In the genomic region with DNA sequence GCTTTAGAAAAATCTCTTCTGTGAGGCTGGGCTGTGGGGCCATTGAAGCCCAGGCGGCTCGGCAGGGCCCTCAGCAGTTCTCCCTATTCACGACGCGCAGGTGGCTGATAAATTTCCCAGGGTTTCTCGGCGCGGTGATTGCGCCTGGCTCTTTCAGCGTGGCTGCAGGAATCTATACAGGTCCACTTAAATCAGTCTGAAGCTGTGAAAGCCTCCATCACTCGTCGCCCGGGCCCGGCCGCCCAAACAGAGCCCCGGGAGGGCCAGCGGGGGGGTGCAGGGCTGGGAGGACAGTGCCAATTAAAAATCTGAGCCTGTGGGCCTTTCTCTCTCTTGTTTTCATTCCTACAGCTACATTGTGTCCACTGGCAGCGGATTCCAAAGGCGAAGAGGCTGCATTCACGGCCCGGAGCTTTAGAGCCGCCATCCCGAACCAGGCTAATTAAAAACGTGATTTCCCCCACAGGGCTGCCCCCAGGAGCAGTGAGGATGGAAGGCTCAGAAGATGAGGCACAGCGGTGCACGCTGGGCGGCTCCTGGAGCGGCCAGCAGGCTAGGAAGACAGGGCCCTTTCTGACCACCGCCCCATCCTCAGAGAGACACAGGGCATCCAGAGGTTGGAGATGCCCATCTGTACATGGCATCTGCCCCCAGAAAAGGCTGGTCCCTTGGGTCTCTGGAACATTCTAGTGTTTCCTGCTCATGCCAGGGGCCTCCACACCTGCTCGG, we compare ENCODE assay signal across 18 cellular contexts.
A peak's percentile ranks its signal among the peaks of the same experiment; 100 is the strongest.
DNase-seq lines count a peak whose midpoint lies in the region; ATAC-seq, FAIRE-seq and TF ChIP-seq lines count a peak whose summit lies in the region.
"Had no signal": no experiment of that assay in that cellular context is flagged by ENCODE, and none has a peak within 500 bp of the region (broad histone marks: within the 10 kb centered on the region; RNA-seq: fewer than 3 reads in every experiment).

No MANE protein-coding gene starts in this region.

- peaks cover 3% of the 10 kb centered on the region for H3K27me3 Mint-ChIP-seq in IgD-negative memory B cell
- no peaks in the 10 kb centered on the region for H3K27me3 Mint-ChIP-seq in naive B cell
- H3K27me3 Mint-ChIP-seq: activated CD4-positive, alpha-beta memory T cell treated with anti-CD3 and anti-CD28 coated beads, Interleukin-2, amount 10 ng/mL, durations not matched to agents 7 days and 5 days; stimulated activated naive CD8-positive, alpha-beta T cell treated with anti-CD3 and anti-CD28 coated beads, Interleukin-15, Interleukin-2, amounts not matched to agents 100 ng/mL and 50 ng/mL, for 24 hours had no signal

- H3K9me3 ChIP-seq in BLaER1 (no peaks in the 10 kb centered on the region), ovary (no peaks in the 10 kb centered on the region)
- H3K9me3 ChIP-seq: gastrocnemius medialis, SK-N-SH, uterus had no signal

- H3K36me3 ChIP-seq in BLaER1: peaks cover 26% of the 10 kb centered on the region
- no peaks in the 10 kb centered on the region for H3K36me3 ChIP-seq in ovary
- H3K36me3 ChIP-seq: gastrocnemius medialis, uterus had no signal

- WGBS in ovary, 3 donors: 75 to 91% (median 80%) methylated on average over 30 of the region's 30 CpGs

- H3K4me3 ChIP-seq in BLaER1 (no peak overlapping the region), ovary (no peak overlapping the region)
- H3K4me3 ChIP-seq: gastrocnemius medialis, K562, uterus had no signal

- H3K36me3 Mint-ChIP-seq in IgD-negative memory B cell (peaks cover 1% of the 10 kb centered on the region), naive B cell (no peaks in the 10 kb centered on the region)

- H3K4me1 ChIP-seq in BLaER1 (peaks cover 100% of the 10 kb centered on the region), ovary (ENCODE audit: insufficient read depth) (peaks cover 46% of the 10 kb centered on the region)

- TF ChIP-seq POLR2A in ovary (IDR thresholded peaks at IDR 0.05): no peak

- no peak for FAIRE-seq in RCC 7860 (lab: Jason Lieb, UNC)
- FAIRE-seq: K562 had no signal

- peak overlapping the region; percentile 80; the same call in 1 of the 2 replicates for H3K27ac ChIP-seq in BLaER1
- H3K27ac ChIP-seq in ovary: peak overlapping the region in 1 of 2 donors; percentile 17
- H3K27ac ChIP-seq: gastrocnemius medialis, parathyroid adenoma had no signal

- H3K4me3 Mint-ChIP-seq in IgD-negative memory B cell (peak overlapping the region in 2 of 4 donors; percentile 52 to 77), naive B cell (peak overlapping the region; percentile 15 to 86 (median 72))
- H3K4me3 Mint-ChIP-seq: activated CD4-positive, alpha-beta memory T cell treated with anti-CD3 and anti-CD28 coated beads, Interleukin-2, amount 10 ng/mL, durations not matched to agents 7 days and 5 days; stimulated activated naive CD8-positive, alpha-beta T cell treated with anti-CD3 and anti-CD28 coated beads, Interleukin-15, Interleukin-2, amounts not matched to agents 100 ng/mL and 50 ng/mL, for 24 hours had no signal

- peak; percentile 31 for DNase-seq in astrocyte of the hippocampus (ENCODE audit: low read depth, low spot score)
- DNase-seq in naive B cell: no peak
- DNase-seq in RCC 7860 (ENCODE audit: low spot score): no peak
- DNase-seq in ovary: no peak
- DNase-seq in DMS153 treated with DMSO at 0.1 percent for 48 hours (lab: John Stamatoyannopoulos, UW; ENCODE audit: unreplicated experiment): no peak
- no peak for DNase-seq in DMS53 (lab: John Stamatoyannopoulos, UW)
- DNase-seq: activated CD4-positive, alpha-beta memory T cell treated with anti-CD3 and anti-CD28 coated beads, Interleukin-2, amount 10 ng/mL, durations not matched to agents 7 days and 5 days; gastrocnemius medialis; mesenchymal stem cell; NCI-H1048; NCI-H446; SK-N-SH; uterus had no signal

- TF ChIP-seq CTCF in ovary (IDR thresholded peaks at IDR 0.05): no peak

- H3K9me3 Mint-ChIP-seq in IgD-negative memory B cell (no peaks in the 10 kb centered on the region), naive B cell (no peaks in the 10 kb centered on the region)
- H3K9me3 Mint-ChIP-seq: activated CD4-positive, alpha-beta memory T cell treated with anti-CD3 and anti-CD28 coated beads, Interleukin-2, amount 10 ng/mL, durations not matched to agents 7 days and 5 days; stimulated activated naive CD8-positive, alpha-beta T cell treated with anti-CD3 and anti-CD28 coated beads, Interleukin-15, Interleukin-2, amounts not matched to agents 100 ng/mL and 50 ng/mL, for 24 hours had no signal

- no peak for ATAC-seq in naive B cell (ENCODE audit: low read depth in 2 of 2)
- ATAC-seq: gastrocnemius medialis, K562 had no signal

- H3K4me1 Mint-ChIP-seq in IgD-negative memory B cell (peaks cover 57 to 85% (median 64%) of the 10 kb centered on the region in 3 donors), naive B cell (peaks cover 74 to 100% (median 98%) of the 10 kb centered on the region in 3 donors)

- peaks cover 100% of the 10 kb centered on the region for H4K20me1 ChIP-seq in BLaER1

- intact Hi-C loops in ovary (cut with DNase I): loop anchor here in 1 of 4 donors (10.0 kb wide), 1 partner anchor 81 kb away; no protein-coding TSS in a partner anchor

- H3K27ac Mint-ChIP-seq in IgD-negative memory B cell (peak overlapping the region; percentile 94 to 99 (median 98)), naive B cell (peak overlapping the region; percentile 91 to 99 (median 97))
- H3K27ac Mint-ChIP-seq: stimulated activated naive CD8-positive, alpha-beta T cell treated with anti-CD3 and anti-CD28 coated beads, Interleukin-15, Interleukin-2, amounts not matched to agents 100 ng/mL and 50 ng/mL, for 24 hours had no signal

- no peaks in the 10 kb centered on the region for H3K27me3 ChIP-seq in BLaER1
- no peaks in the 10 kb centered on the region for H3K27me3 ChIP-seq in ovary
- H3K27me3 ChIP-seq: gastrocnemius medialis, uterus had no signal

- H3K9ac ChIP-seq in BLaER1: peak overlapping the region; percentile 2
- H3K9ac ChIP-seq: parathyroid adenoma, SK-N-SH had no signal

- no peak for TF ChIP-seq EP300 in ovary (IDR thresholded peaks at IDR 0.05)

- peak overlapping the region; percentile 99 for H3K4me2 ChIP-seq in BLaER1
- H3K4me2 ChIP-seq: SK-N-SH had no signal
